ENCODE assay signal across 10 cellular contexts in the genomic region with DNA sequence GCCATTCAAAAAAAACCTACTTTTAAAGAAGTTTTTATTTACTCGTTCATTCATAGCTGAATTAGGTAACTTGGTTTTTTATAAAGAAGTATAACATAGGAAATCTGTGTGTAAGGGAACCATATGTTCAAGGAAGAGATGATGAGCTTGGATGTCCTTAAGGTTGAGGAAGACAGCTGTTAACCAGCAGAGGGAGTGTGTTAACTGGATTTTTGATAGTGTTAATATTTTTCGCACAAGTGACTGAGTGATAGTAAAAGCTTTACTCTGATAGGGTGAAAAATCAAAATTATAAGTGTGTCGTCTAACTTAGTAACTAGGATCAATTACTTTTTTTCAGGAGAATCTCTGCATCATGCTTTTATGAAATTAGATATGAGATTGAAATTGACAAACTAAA.
DNase-seq lines count a peak whose midpoint lies in the region; ATAC-seq and TF ChIP-seq lines count a peak whose summit lies in the region.
"Had no signal": no experiment of that assay in that cellular context is flagged by ENCODE, and none has a peak within 500 bp of the region (broad histone marks: within the 10 kb centered on the region; RNA-seq: fewer than 3 reads in every experiment).

No MANE protein-coding gene starts in this region.

- DNase-seq in heart right ventricle (no peak), Right ventricle myocardium inferior (ENCODE audit: missing footprints) (no peak), Panc1 (ENCODE audit: low read depth, low spot score) (no peak), foreskin fibroblast (no peak)
- DNase-seq: activated CD4-positive, CD25-positive, alpha-beta regulatory T cell treated with anti-CD3 and anti-CD28 coated beads, Interleukin-2, amount 50 U/mL, for 72 hours had no signal

- CTCF ChIA-PET in Panc1 (lab: Charles Lee), result no interaction called here

- H3K27me3 ChIP-seq in heart right ventricle (peaks cover 0 to 6% (median 0%) of the 10 kb centered on the region in 7 donors), Panc1 (ENCODE audit: control insufficient read depth, insufficient read depth, low read length) (no peaks in the 10 kb centered on the region)

- H3K9me3 ChIP-seq in heart right ventricle, result peaks cover 0 to 20% (median 0%) of the 10 kb centered on the region in 11 donors
- no peaks in the 10 kb centered on the region for H3K9me3 ChIP-seq in Panc1 (ENCODE audit: control insufficient read depth, insufficient read depth, low read depth, low read length)

- H3K4me3 ChIP-seq in heart right ventricle, result no peak overlapping the region
- no peak overlapping the region for H3K4me3 ChIP-seq in Panc1 (ENCODE audit: low read depth in 2 of 2, low read length in 2 of 2)
- H3K4me3 ChIP-seq in foreskin fibroblast (ENCODE audit: low read depth in 1 of 2, low read length in 2 of 2), result no peak overlapping the region
- H3K4me3 ChIP-seq: coronary artery had no signal

- POLR2A ChIA-PET in Panc1 (lab: Charles Lee), result no interaction called here

- H3K27ac ChIP-seq in heart right ventricle (no peak overlapping the region), Panc1 (ENCODE audit: low read length) (no peak overlapping the region)
- H3K27ac ChIP-seq: coronary artery had no signal

- no peak for ATAC-seq in heart right ventricle
- ATAC-seq in Right ventricle myocardium inferior, result no peak
- ATAC-seq in Panc1, result no peak
- ATAC-seq in HG02763 (IDR thresholded peaks at IDR 0.05; ENCODE audit: unreplicated experiment), result no peak
- no peak for ATAC-seq in GM19452 (IDR thresholded peaks at IDR 0.05; ENCODE audit: unreplicated experiment)
- no peak for ATAC-seq in GM21367 (IDR thresholded peaks at IDR 0.05; ENCODE audit: unreplicated experiment)
- ATAC-seq in GM18517 (IDR thresholded peaks at IDR 0.05; ENCODE audit: unreplicated experiment), result no peak

- in situ Hi-C loops in Panc1 (cut with HindIII; ENCODE audit: low pct_unique_long_range_greater_than_20kb, low sequenced_read_pairs), result no loop called here

- no peaks in the 10 kb centered on the region for H3K4me1 ChIP-seq in heart right ventricle
- H3K4me1 ChIP-seq in Panc1 (ENCODE audit: control insufficient read depth, insufficient read depth, low read length), result no peaks in the 10 kb centered on the region

- WGBS in heart right ventricle, 2 donors, result 34 to 39% methylated on average over 3 of the region's 3 CpGs

- intact Hi-C loops in heart right ventricle (cut with DNase I) (no loop called here), Right ventricle myocardium inferior (cut with DNase I) (no loop called here), Panc1 (cut with micrococcal nuclease; ENCODE audit: unreplicated experiment) (no loop called here)

- H3K36me3 ChIP-seq in heart right ventricle, result no peaks in the 10 kb centered on the region
- no peaks in the 10 kb centered on the region for H3K36me3 ChIP-seq in Panc1 (ENCODE audit: control insufficient read depth, insufficient read depth, low read length)

- BruUV-seq in Panc1 (replicated peaks; lab: Mats Ljungman, UMichigan), result no TSS peak

- TF ChIP-seq CTCF in heart right ventricle (IDR thresholded peaks at IDR 0.05), result peak in 7 of 9 donors; percentile 27 to 51 (median 41)
- TF ChIP-seq CTCF in Panc1 (IDR thresholded peaks at IDR 0.05), result peak; percentile 40; the same call in 1 of the 2 replicates
- TF ChIP-seq CTCF in foreskin fibroblast (IDR thresholded peaks at IDR 0.05; ENCODE audit: low read depth, low read length), result peak; percentile 26
